ENCODE assay signal across 11 cellular contexts in the genomic region with DNA sequence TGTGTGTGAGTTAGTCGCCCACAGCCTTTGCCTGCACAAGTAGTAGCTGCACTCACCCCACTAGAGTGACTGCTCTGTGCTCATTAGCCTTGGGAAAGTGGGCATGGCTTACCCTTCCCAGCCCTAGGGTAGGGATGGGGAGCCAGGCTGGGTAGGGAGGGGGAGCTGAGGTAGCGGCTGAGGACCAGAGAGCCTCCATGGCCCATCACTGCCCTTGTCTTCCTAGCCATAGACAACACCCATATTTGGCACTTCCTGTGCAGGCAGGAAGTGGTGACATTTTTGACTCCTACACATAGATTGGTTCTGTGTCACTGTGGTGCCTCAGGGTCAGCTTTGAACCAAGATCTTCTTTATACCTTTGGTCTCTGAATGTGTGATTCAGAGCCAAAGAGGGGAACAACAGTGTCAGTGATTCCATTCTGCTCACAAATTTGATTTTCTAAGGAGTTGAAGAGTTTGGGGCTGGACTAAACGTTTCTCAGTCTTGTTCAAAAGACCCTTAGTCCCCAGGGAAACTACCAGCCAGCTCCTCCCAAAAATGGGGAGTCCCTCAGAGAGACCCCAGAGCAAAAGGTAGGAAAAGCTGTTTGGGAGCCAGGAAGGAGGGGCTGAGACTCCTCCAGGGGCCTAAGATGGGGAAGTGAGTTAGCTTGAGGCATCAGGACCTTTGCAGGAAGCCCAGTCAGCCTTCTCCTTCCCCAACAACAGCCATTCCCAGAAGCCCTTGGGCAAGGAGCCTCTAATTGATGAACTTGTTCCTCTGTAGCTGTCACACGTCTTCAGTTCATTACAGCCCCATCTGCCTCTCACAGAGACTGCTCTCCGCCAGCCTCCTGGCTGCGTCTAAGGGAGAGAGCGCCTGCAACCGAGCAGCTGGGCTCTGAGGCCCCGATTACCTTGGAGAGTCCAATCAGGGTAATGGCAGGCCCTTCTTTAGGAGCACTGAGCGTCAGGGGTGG.
DNase-seq lines count a peak whose midpoint lies in the region.
"Had no signal": no experiment of that assay in that cellular context is flagged by ENCODE, and none has a peak within 500 bp of the region (broad histone marks: within the 10 kb centered on the region; RNA-seq: fewer than 3 reads in every experiment).

No MANE protein-coding gene starts in this region.

- no peaks in the 10 kb centered on the region for H3K9me3 ChIP-seq in MG63
- H3K9me3 ChIP-seq: BE2C had no signal

- H3K27me3 ChIP-seq in MG63: no peaks in the 10 kb centered on the region
- H3K27me3 ChIP-seq: BE2C had no signal

- no peak overlapping the region for H3K4me3 ChIP-seq in MG63
- H3K4me3 ChIP-seq: PC-9 had no signal

- peak; percentile 73 for DNase-seq in activated CD8-positive, alpha-beta memory T cell treated with anti-CD3 and anti-CD28 coated beads for 24 hours
- no peak for DNase-seq in activated CD8-positive, alpha-beta memory T cell treated with anti-CD3 and anti-CD28 coated beads, Interleukin-2, amount 50 U/mL, for 4 hours
- DNase-seq in NCI-H2171 (lab: John Stamatoyannopoulos, UW): peak; percentile 42
- peak; percentile 23 for DNase-seq in activated naive CD4-positive, alpha-beta T cell treated with anti-CD3 and anti-CD28 coated beads, Interleukin-2, amount 50 U/mL, for 16 hours
- peak; percentile 10 to 25 for DNase-seq in stimulated activated CD8-positive, alpha-beta memory T cell treated with anti-CD3 and anti-CD28 coated beads, Interleukin-2, amount 100 ng/mL, for 48 hours (ENCODE audit: low read depth in 2 of 2)
- DNase-seq in MG63: no peak
- no peak for DNase-seq in GOT3 (lab: John Stamatoyannopoulos, UW)
- DNase-seq in activated effector memory CD4-positive, alpha-beta T cell treated with Interleukin-2 at 50 U/mL for 16 hours: no peak
- DNase-seq: BE2C, immature natural killer cell, PC-9 had no signal

- no peaks in the 10 kb centered on the region for H3K36me3 ChIP-seq in MG63
- H3K36me3 ChIP-seq: BE2C had no signal

Comparison
In these comparisons a context has a peak if more than half of its experiments do, and no peak if none do; other contexts are left out.
1. DNase-seq: peak in activated CD8-positive, alpha-beta memory T cell treated with anti-CD3 and anti-CD28 coated beads for 24 hours (single experiment), NCI-H2171 (single experiment), activated naive CD4-positive, alpha-beta T cell treated with anti-CD3 and anti-CD28 coated beads, Interleukin-2, amount 50 U/mL, for 16 hours (single experiment) and stimulated activated CD8-positive, alpha-beta memory T cell treated with anti-CD3 and anti-CD28 coated beads, Interleukin-2, amount 100 ng/mL, for 48 hours (2 of 2); none in activated CD8-positive, alpha-beta memory T cell treated with anti-CD3 and anti-CD28 coated beads, Interleukin-2, amount 50 U/mL, for 4 hours (single experiment), MG63 (single experiment), GOT3 (single experiment) and activated effector memory CD4-positive, alpha-beta T cell treated with Interleukin-2 at 50 U/mL for 16 hours (single experiment).